ENCODE assay signal across 8 cellular contexts in genomic region chr2:89326455-89326854, GRCh38.
DNase-seq lines count a peak whose midpoint lies in the region; ATAC-seq, FAIRE-seq and TF ChIP-seq lines count a peak whose summit lies in the region.
"Not testable (repeated sequence)": the region's sequence is repeated elsewhere in the genome, so short reads cannot be mapped to it uniquely, and the experiment has no call there.

No MANE protein-coding gene starts in this region.

- not testable (repeated sequence) for H2BK5ac ChIP-seq in H1 (ENCODE audit: low read depth, low read length)

- not testable (repeated sequence) for H3K4me1 Mint-ChIP-seq in HFFc6 (ENCODE audit: low read depth)

- H3K4ac ChIP-seq in H1 (replicated peaks; ENCODE audit: insufficient read length, low read depth, low read length) = not testable (repeated sequence)

- not testable (repeated sequence) for H3K9me3 Mint-ChIP-seq in HFFc6

- H3K79me1 ChIP-seq in H1 (ENCODE audit: low read depth, low read length) = not testable (repeated sequence)

- POLR2A ChIA-PET in H1 (lab: Charles Lee; ENCODE audit: partially characterized antibody) = not testable (repeated sequence)

- DNase-seq in BE2C (peak; percentile 2), GM12865 (ENCODE audit: low read depth) (peak; percentile 13), HFFc6 (peak; percentile 0), NAMALWA (ENCODE audit: low spot score) (peak; percentile 63), kidney tubule cell (ENCODE audit: low spot score) (peak; percentile 4), renal cortical epithelial cell (ENCODE audit: low read depth) (peak; percentile 0)
- DNase-seq in H1 (ENCODE audit: low read depth in 1 of 2, low spot score in 2 of 2) = not testable (repeated sequence)

- H3K4me1 ChIP-seq in BE2C; H1 (replicated peaks in 1 of 4; ENCODE audit: control insufficient read depth in 3 of 4, insufficient read depth in 4 of 4, low read length in 3 of 4): not testable (repeated sequence)

- not testable (repeated sequence) for H3K27me3 Mint-ChIP-seq in HFFc6 (ENCODE audit: insufficient read depth)

- not testable (repeated sequence) for H4K8ac ChIP-seq in H1 (ENCODE audit: extremely low read depth, insufficient read depth, low read length)

- H2BK12ac ChIP-seq in H1 (ENCODE audit: low read depth, low read length) = not testable (repeated sequence)

- not testable (repeated sequence) for H3K4me3 Mint-ChIP-seq in HFFc6

- H2BK15ac ChIP-seq in H1 (ENCODE audit: low read length) = not testable (repeated sequence)

- not testable (repeated sequence) for H3K4me3 ChIP-seq in BE2C (ENCODE audit: low read depth, low read length); GM12865 (ENCODE audit: low read depth, low read length); H1 (ENCODE audit: extremely low read depth in 1 of 4, insufficient read depth in 2 of 4, low read depth in 3 of 4, low read length in 4 of 4)

- TF ChIP-seq EP300 in H1 (IDR thresholded peaks at IDR 0.05; ENCODE audit: borderline replicate concordance in 1 of 2, low read depth in 2 of 2, low read length in 2 of 2) = not testable (repeated sequence)

- not testable (repeated sequence) for H3K23ac ChIP-seq in H1 (ENCODE audit: insufficient read length)

- H2BK120ac ChIP-seq in H1 (replicated peaks; ENCODE audit: low read depth, low read length) = not testable (repeated sequence)

- not testable (repeated sequence) for H3K27me3 ChIP-seq in BE2C; H1 (replicated peaks in 1 of 4; ENCODE audit: control insufficient read depth in 3 of 4, extremely low read depth in 1 of 4, insufficient read depth in 3 of 4, low read length in 3 of 4)

- TF ChIP-seq CTCF in BE2C (IDR thresholded peaks at IDR 0.05; ENCODE audit: low read depth, low read length) = peak; percentile 24; the same call in 1 of the 2 replicates
- TF ChIP-seq CTCF in GM12865 (IDR thresholded peaks at IDR 0.05; ENCODE audit: insufficient read depth, low read depth, low read length, missing control alignments) = peak; percentile 19
- not testable (repeated sequence) for TF ChIP-seq CTCF in HFFc6 (IDR thresholded peaks at IDR 0.05)
- peak in 1 of 3 experiments; percentile 4; a peak in 1 of 4 replicates for TF ChIP-seq CTCF in H1 (IDR thresholded peaks at IDR 0.05; ENCODE audit: control extremely low read depth in 1 of 3, insufficient read depth in 1 of 3, low read depth in 1 of 3, low read length in 3 of 3)

- H3K14ac ChIP-seq in H1 (ENCODE audit: insufficient read length) = not testable (repeated sequence)

- peak; percentile 12 to 29; a peak in 3 of 4 replicates for TF ChIP-seq RAD21 in H1 (IDR thresholded peaks at IDR 0.05 in 1 of 2, conservative IDR thresholded peaks at IDR 0.05 in 1 of 2; ENCODE audit: low read depth in 2 of 2, low read length in 2 of 2)

- not testable (repeated sequence) for H3K36me3 ChIP-seq in BE2C; H1 (ENCODE audit: control insufficient read depth in 2 of 4, insufficient read depth in 4 of 4, low read length in 3 of 4)

- not testable (repeated sequence) for H3K79me2 ChIP-seq in H1 (ENCODE audit: control insufficient read depth in 1 of 2, insufficient read depth in 2 of 2, low read length in 2 of 2)

- not testable (repeated sequence) for FAIRE-seq in H1 (lab: Jason Lieb, UNC)

- H2BK20ac ChIP-seq in H1 (ENCODE audit: low read length) = not testable (repeated sequence)

- not testable (repeated sequence) for H2AFZ ChIP-seq in H1 (ENCODE audit: low read length)

- not testable (repeated sequence) for H4K5ac ChIP-seq in H1 (ENCODE audit: insufficient read length, low read depth, low read length)

- ATAC-seq in SK-N-SH treated with all-trans-retinoic acid at 6 μM for 48 hours = peak; percentile 54; the same call in 1 of the 3 replicates

- H3K36me3 Mint-ChIP-seq in HFFc6 (ENCODE audit: low read depth) = not testable (repeated sequence)

- not testable (repeated sequence) for H3K27ac Mint-ChIP-seq in HFFc6

- H3K23me2 ChIP-seq in H1 (ENCODE audit: low read depth, low read length) = not testable (repeated sequence)

- H3K27ac ChIP-seq in H1 (ENCODE audit: low read depth, low read length) = not testable (repeated sequence)

- not testable (repeated sequence) for H4K91ac ChIP-seq in H1 (replicated peaks; ENCODE audit: insufficient read length, low read length)

- H3K9ac ChIP-seq in H1 (replicated peaks in 1 of 4; ENCODE audit: extremely low read depth in 1 of 4, low read depth in 3 of 4, low read length in 3 of 4) = not testable (repeated sequence)

- not testable (repeated sequence) for TF ChIP-seq POLR2A in H1 (IDR thresholded peaks at IDR 0.05; ENCODE audit: control extremely low read depth in 1 of 2, low read depth in 2 of 2, low read length in 2 of 2)

- H3K18ac ChIP-seq in H1 (ENCODE audit: extremely low read depth, low read length) = not testable (repeated sequence)

- CTCF ChIA-PET in H1 (lab: Charles Lee; ENCODE audit: partially characterized antibody) = not testable (repeated sequence)

- not testable (repeated sequence) for H3K9me3 ChIP-seq in BE2C; H1 (ENCODE audit: insufficient read depth in 2 of 2, low read depth in 1 of 2, low read length in 1 of 2)

- H4K20me1 ChIP-seq in H1 (replicated peaks in 1 of 2; ENCODE audit: control insufficient read depth in 1 of 2, insufficient read depth in 2 of 2, low read length in 2 of 2) = not testable (repeated sequence)

- not testable (repeated sequence) for H3K4me2 ChIP-seq in H1 (ENCODE audit: insufficient read depth in 1 of 2, low read depth in 2 of 2, low read length in 2 of 2)

- no CpG with 5 or more reads among the region's 2 CpGs for WGBS in H1 (ENCODE audit: extremely low coverage in 1 of 2, insufficient coverage in 1 of 2, insufficient read length in 1 of 2, insufficient replicate concordance in 2 of 2, low coverage in 1 of 2, low lambda C conversion rate in 2 of 2, missing lambda C conversion rate in 1 of 2), 2 experiments

- H3K56ac ChIP-seq in H1 (replicated peaks; ENCODE audit: insufficient read length, low read depth, low read length) = not testable (repeated sequence)

- H2AK5ac ChIP-seq in H1 (ENCODE audit: low read depth, low read length) = not testable (repeated sequence)
